Comparison of ENCODE assay signal across 19 cellular contexts in the genomic region with DNA sequence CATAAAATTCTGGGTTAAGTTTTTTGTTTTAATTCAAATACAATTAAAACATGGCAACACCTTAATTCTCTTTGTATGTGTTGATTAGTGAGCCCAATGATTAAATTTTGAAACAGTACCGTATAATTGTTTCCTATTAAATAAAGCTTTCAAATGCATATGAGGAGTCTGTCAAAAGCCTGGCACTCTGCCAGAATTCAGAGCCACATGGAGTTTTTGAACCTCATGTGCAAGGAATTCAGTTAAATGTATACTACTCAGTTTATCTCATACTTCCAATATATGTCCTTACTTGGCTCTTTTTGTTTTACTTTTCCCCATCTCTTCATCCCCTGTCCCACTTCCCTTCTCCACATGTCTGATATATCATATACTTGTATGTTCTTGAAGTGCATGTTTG.
DNase-seq lines count a peak whose midpoint lies in the region; ATAC-seq and TF ChIP-seq lines count a peak whose summit lies in the region.
"Had no signal": no experiment of that assay in that cellular context is flagged by ENCODE, and none has a peak within 500 bp of the region (broad histone marks: within the 10 kb centered on the region; RNA-seq: fewer than 3 reads in every experiment).

No MANE protein-coding gene starts in this region.

- H3K27ac Mint-ChIP-seq in Calu3 (ENCODE audit: unreplicated experiment) = no peak overlapping the region
- no peak overlapping the region for H3K27ac Mint-ChIP-seq in activated naive CD8-positive, alpha-beta T cell treated with anti-CD3 and anti-CD28 coated beads for 36 hours
- H3K27ac Mint-ChIP-seq: activated CD8-positive, alpha-beta T cell treated with anti-CD3 and anti-CD28 coated beads, Interleukin-2, amount 10 ng/mL, durations not matched to agents 7 days and 5 days; activated naive CD4-positive, alpha-beta T cell treated with anti-CD3 and anti-CD28 coated beads, Interleukin-2, amount 50 U/mL, for 72 hours; CD4-positive, alpha-beta T cell had no signal

- intact Hi-C loops in Calu3 (cut with micrococcal nuclease; ENCODE audit: unreplicated experiment) = no loop called here

- H3K4me1 Mint-ChIP-seq in Calu3 (ENCODE audit: low read depth, unreplicated experiment) = no peaks in the 10 kb centered on the region
- H3K4me1 Mint-ChIP-seq in activated naive CD8-positive, alpha-beta T cell treated with anti-CD3 and anti-CD28 coated beads for 36 hours = no peaks in the 10 kb centered on the region

- no peak overlapping the region for H3K4me3 Mint-ChIP-seq in Calu3 (ENCODE audit: low read depth, unreplicated experiment)
- H3K4me3 Mint-ChIP-seq in activated naive CD8-positive, alpha-beta T cell treated with anti-CD3 and anti-CD28 coated beads for 36 hours = no peak overlapping the region
- H3K4me3 Mint-ChIP-seq: activated CD8-positive, alpha-beta T cell treated with anti-CD3 and anti-CD28 coated beads, Interleukin-2, amount 10 ng/mL, durations not matched to agents 7 days and 5 days; activated T-cell treated with anti-CD3 and anti-CD28 coated beads, Interleukin-2, amount 50 U/mL, for 4 hours; CD4-positive, alpha-beta T cell; neural crest cell had no signal

- no peaks in the 10 kb centered on the region for H3K27me3 Mint-ChIP-seq in Calu3 (ENCODE audit: unreplicated experiment)
- H3K27me3 Mint-ChIP-seq in activated naive CD8-positive, alpha-beta T cell treated with anti-CD3 and anti-CD28 coated beads for 36 hours = peaks cover 7% of the 10 kb centered on the region
- H3K27me3 Mint-ChIP-seq: CD4-positive, alpha-beta T cell had no signal

- CTCF ChIA-PET in Calu3 (lab: Charles Lee) = no interaction called here

- no peak for ATAC-seq in omental fat pad (ENCODE audit: low FRiP score)
- ATAC-seq: activated CD8-positive, alpha-beta T cell treated with anti-CD3 and anti-CD28 coated beads, Interleukin-2, amount 10 ng/mL, durations not matched to agents 7 days and 5 days; activated naive CD4-positive, alpha-beta T cell treated with anti-CD3 and anti-CD28 coated beads, Interleukin-2, amount 50 U/mL, for 72 hours; activated T-cell treated with anti-CD3 and anti-CD28 coated beads, Interleukin-2, amount 50 U/mL, for 4 hours; heart left ventricle had no signal

- no TSS peak for BruUV-seq in Calu3 (replicated peaks; lab: Mats Ljungman, UMichigan)

- TF ChIP-seq CTCF in Calu3 (IDR thresholded peaks at IDR 0.05; ENCODE audit: unreplicated experiment) (no peak), omental fat pad (IDR thresholded peaks at IDR 0.05) (no peak)

- peak; percentile 11 for DNase-seq in NCI-H345 (lab: John Stamatoyannopoulos, UW)
- DNase-seq in NCI-H345 treated with DMSO at 0.1 percent for 48 hours (lab: John Stamatoyannopoulos, UW; ENCODE audit: unreplicated experiment) = no peak
- peak; percentile 4 for DNase-seq in Calu3
- peak; percentile 46 for DNase-seq in NCI-H1105 (lab: John Stamatoyannopoulos, UW)
- DNase-seq in fibroblast of peridontal ligament (ENCODE audit: extremely low read depth) = peak; percentile 6
- DNase-seq in C1 segment of cervical spinal cord (lab: John Stamatoyannopoulos, UW) = no peak
- DNase-seq in activated naive CD8-positive, alpha-beta T cell treated with anti-CD3 and anti-CD28 coated beads for 36 hours = no peak
- DNase-seq in omental fat pad (ENCODE audit: low spot score) = no peak
- DNase-seq: activated CD8-positive, alpha-beta T cell treated with anti-CD3 and anti-CD28 coated beads, Interleukin-2, amount 10 ng/mL, durations not matched to agents 7 days and 5 days; activated T-cell treated with anti-CD3 and anti-CD28 coated beads, Interleukin-2, amount 50 U/mL, for 4 hours; CD4-positive, alpha-beta T cell; DMS79 treated with DMSO at 0.1 percent for 48 hours; heart left ventricle; left ventricle myocardium inferior; NCI-H1092; small intestine; stimulated activated naive CD4-positive, alpha-beta T cell had no signal

- H3K9me3 Mint-ChIP-seq in Calu3 (ENCODE audit: low read depth, unreplicated experiment) = no peaks in the 10 kb centered on the region
- no peaks in the 10 kb centered on the region for H3K9me3 Mint-ChIP-seq in activated naive CD8-positive, alpha-beta T cell treated with anti-CD3 and anti-CD28 coated beads for 36 hours
- H3K9me3 Mint-ChIP-seq: activated naive CD4-positive, alpha-beta T cell treated with anti-CD3 and anti-CD28 coated beads, Interleukin-2, amount 50 U/mL, for 72 hours; activated T-cell treated with anti-CD3 and anti-CD28 coated beads, Interleukin-2, amount 50 U/mL, for 4 hours; CD4-positive, alpha-beta T cell; neural crest cell had no signal

- H3K36me3 Mint-ChIP-seq in Calu3 (ENCODE audit: insufficient read depth, unreplicated experiment) = no peaks in the 10 kb centered on the region
- H3K36me3 Mint-ChIP-seq in activated naive CD8-positive, alpha-beta T cell treated with anti-CD3 and anti-CD28 coated beads for 36 hours = no peaks in the 10 kb centered on the region
- H3K36me3 Mint-ChIP-seq: activated naive CD4-positive, alpha-beta T cell treated with anti-CD3 and anti-CD28 coated beads, Interleukin-2, amount 50 U/mL, for 72 hours had no signal

Comparison
In these comparisons a context has a peak if more than half of its experiments do, and no peak if none do; other contexts are left out.
1. DNase-seq: peak in NCI-H345 (single experiment), Calu3 (single experiment), NCI-H1105 (single experiment) and fibroblast of peridontal ligament (single experiment); none in NCI-H345 treated with DMSO at 0.1 percent for 48 hours (single experiment), C1 segment of cervical spinal cord (0 of 14), activated naive CD8-positive, alpha-beta T cell treated with anti-CD3 and anti-CD28 coated beads for 36 hours (single experiment) and omental fat pad (single experiment).